ENCODE assay signal across 9 cellular contexts in genomic region chr2:11669454-11670291, GRCh38. TPM values are rescaled to one million over a fixed set of nuclear protein-coding genes. Genes with fewer than 3 reads are reported as not detected.
A peak's percentile ranks its signal among the peaks of the same experiment; 100 is the strongest.
DNase-seq lines count a peak whose midpoint lies in the region; ATAC-seq and TF ChIP-seq lines count a peak whose summit lies in the region.
"Had no signal": no experiment of that assay in that cellular context is flagged by ENCODE, and none has a peak within 500 bp of the region (broad histone marks: within the 10 kb centered on the region; RNA-seq: fewer than 3 reads in every experiment).

TSS of gene NTSR2 (minus strand) at chr2:11670195. CDS start at chr2:11670129, 66 bp downstream.

- H3K4me1 ChIP-seq in neural progenitor cell (no peaks in the 10 kb centered on the region), BE2C (no peaks in the 10 kb centered on the region)

- no peak within 1 kb of the TSS for H3K4me3 ChIP-seq in foreskin fibroblast (ENCODE audit: low read depth in 1 of 2, low read length in 2 of 2)
- no peak within 1 kb of the TSS for H3K4me3 ChIP-seq in neural progenitor cell
- no peak within 1 kb of the TSS for H3K4me3 ChIP-seq in BE2C (ENCODE audit: low read depth, low read length)

- peak; percentile 35 for DNase-seq in G401 (ENCODE audit: low spot score)
- peak; percentile 51 for DNase-seq in activated CD8-positive, alpha-beta T cell treated with anti-CD3 and anti-CD28 coated beads, Interleukin-2, amount 10 ng/mL, durations not matched to agents 7 days and 5 days
- peak; percentile 46 to 83 for DNase-seq in foreskin fibroblast
- peak; percentile 92 for DNase-seq in neural progenitor cell (ENCODE audit: low spot score)
- no peak for DNase-seq in activated gamma-delta T cell (lab: John Stamatoyannopoulos, UW)
- no peak for DNase-seq in BE2C

- POLR2A ChIA-PET in activated CD8-positive, alpha-beta T cell treated with anti-CD3 and anti-CD28 coated beads, Interleukin-2, amount 10 ng/mL, durations not matched to agents 7 days and 5 days (lab: Charles Lee) = no interaction called here

- H3K27me3 ChIP-seq in neural progenitor cell (peaks cover 59% of the 10 kb centered on the region), BE2C (no peaks in the 10 kb centered on the region)
- H3K27me3 ChIP-seq: ascending aorta had no signal

- H3K9ac ChIP-seq in neural progenitor cell = no peak within 1 kb of the TSS

- no peaks in the 10 kb centered on the region for H3K36me3 Mint-ChIP-seq in activated CD8-positive, alpha-beta T cell treated with anti-CD3 and anti-CD28 coated beads, Interleukin-2, amount 10 ng/mL, durations not matched to agents 7 days and 5 days (ENCODE audit: low read depth)
- no peaks in the 10 kb centered on the region for H3K36me3 Mint-ChIP-seq in neural progenitor cell

- peak within 1 kb of the TSS; percentile 64 for H3K4me2 ChIP-seq in neural progenitor cell

- in situ Hi-C loops in G401 (cut with HindIII; ENCODE audit: low sequenced_read_pairs) = no loop called here

- TF ChIP-seq CTCF in foreskin fibroblast (IDR thresholded peaks at IDR 0.05; ENCODE audit: low read depth, low read length) (no peak), neural progenitor cell (IDR thresholded peaks at IDR 0.05) (peak; percentile 11), BE2C (IDR thresholded peaks at IDR 0.05; ENCODE audit: low read depth, low read length) (no peak)

- H3K36me3 ChIP-seq in neural progenitor cell = no peaks in the 10 kb centered on the region
- no peaks in the 10 kb centered on the region for H3K36me3 ChIP-seq in BE2C
- H3K36me3 ChIP-seq: ascending aorta had no signal

- H4K20me1 ChIP-seq in neural progenitor cell (ENCODE audit: low read depth) = peaks cover 16% of the 10 kb centered on the region

- H3K27me3 Mint-ChIP-seq in activated CD8-positive, alpha-beta T cell treated with anti-CD3 and anti-CD28 coated beads, Interleukin-2, amount 10 ng/mL, durations not matched to agents 7 days and 5 days (ENCODE audit: low read depth) = peaks cover 12% of the 10 kb centered on the region
- H3K27me3 Mint-ChIP-seq in neural progenitor cell (ENCODE audit: insufficient read depth, low read depth) = peaks cover 13% of the 10 kb centered on the region

- no peak within 1 kb of the TSS for H3K27ac ChIP-seq in neural progenitor cell
- H3K27ac ChIP-seq: ascending aorta had no signal

- CTCF ChIA-PET in activated CD8-positive, alpha-beta T cell treated with anti-CD3 and anti-CD28 coated beads, Interleukin-2, amount 10 ng/mL, durations not matched to agents 7 days and 5 days (lab: Charles Lee) = interaction anchor here (1.5 kb wide), 1 partner anchor 23 kb away, joined by 3 read pairs; no protein-coding TSS in a partner anchor

- peaks cover 4% of the 10 kb centered on the region for H3K4me1 Mint-ChIP-seq in activated CD8-positive, alpha-beta T cell treated with anti-CD3 and anti-CD28 coated beads, Interleukin-2, amount 10 ng/mL, durations not matched to agents 7 days and 5 days (ENCODE audit: low read depth)
- peaks cover 9% of the 10 kb centered on the region for H3K4me1 Mint-ChIP-seq in neural progenitor cell

- H3K9me3 Mint-ChIP-seq in activated CD8-positive, alpha-beta T cell treated with anti-CD3 and anti-CD28 coated beads, Interleukin-2, amount 10 ng/mL, durations not matched to agents 7 days and 5 days (ENCODE audit: insufficient read depth) = no peaks in the 10 kb centered on the region
- H3K9me3 Mint-ChIP-seq in neural progenitor cell = no peaks in the 10 kb centered on the region

- no peaks in the 10 kb centered on the region for H3K79me2 ChIP-seq in neural progenitor cell (ENCODE audit: low read depth)

- no peaks in the 10 kb centered on the region for H3K9me3 ChIP-seq in neural progenitor cell (ENCODE audit: low read depth)
- no peaks in the 10 kb centered on the region for H3K9me3 ChIP-seq in BE2C
- H3K9me3 ChIP-seq: ascending aorta had no signal

- peaks cover 12% of the 10 kb centered on the region for H3F3A ChIP-seq in neural progenitor cell (ENCODE audit: low read depth)

- no peak within 1 kb of the TSS for H3K4me3 Mint-ChIP-seq in activated CD8-positive, alpha-beta T cell treated with anti-CD3 and anti-CD28 coated beads, Interleukin-2, amount 10 ng/mL, durations not matched to agents 7 days and 5 days
- H3K4me3 Mint-ChIP-seq in neural progenitor cell = peak within 1 kb of the TSS; percentile 35

- H2AFZ ChIP-seq in neural progenitor cell (replicated peaks) = no peak within 1 kb of the TSS

- H3K27ac Mint-ChIP-seq in activated CD8-positive, alpha-beta T cell treated with anti-CD3 and anti-CD28 coated beads, Interleukin-2, amount 10 ng/mL, durations not matched to agents 7 days and 5 days = no peak within 1 kb of the TSS
- H3K27ac Mint-ChIP-seq in neural progenitor cell = no peak within 1 kb of the TSS

- peak; percentile 95 for ATAC-seq in activated CD8-positive, alpha-beta T cell treated with anti-CD3 and anti-CD28 coated beads, Interleukin-2, amount 10 ng/mL, durations not matched to agents 7 days and 5 days
- no peak for ATAC-seq in HG03571 (IDR thresholded peaks at IDR 0.05; ENCODE audit: unreplicated experiment)
- ATAC-seq in HG03280 (IDR thresholded peaks at IDR 0.05; ENCODE audit: unreplicated experiment) = no peak

RNA-seq across cellular contexts. Expression of gene NTSR2, which starts in this region (rescaled TPM):
- not detected in 2 replicates for total RNA-seq in G401 (2014; rRNA removed; shearing (Covaris generic))
- not detected for total RNA-seq in activated CD8-positive, alpha-beta T cell treated with anti-CD3 and anti-CD28 coated beads, Interleukin-2, amount 10 ng/mL, durations not matched to agents 7 days and 5 days
- not detected in 2 replicates for total RNA-seq in neural progenitor cell (ENCODE audit: low replicate concordance)
- not detected for polyA plus RNA-seq in BE2C (2012; ENCODE audit: insufficient read depth, insufficient read length, low read depth)
- total RNA-seq: ascending aorta had no signal

Comparison
In these comparisons a context has a peak if more than half of its experiments do, and no peak if none do; other contexts are left out.
1. Peak in DNase-seq in G401; RNA of the gene not detected or under 1 TPM.
2. Peak in DNase-seq and ATAC-seq in activated CD8-positive, alpha-beta T cell treated with anti-CD3 and anti-CD28 coated beads, Interleukin-2, amount 10 ng/mL, durations not matched to agents 7 days and 5 days; RNA of the gene not detected or under 1 TPM.
3. Peak in DNase-seq and H3K4me2 ChIP-seq in neural progenitor cell; RNA of the gene not detected or under 1 TPM.
4. DNase-seq: peak in foreskin fibroblast (2 of 2); none in activated gamma-delta T cell (single experiment) and BE2C (single experiment).